18 cellular contexts compared by ENCODE assay signal in the genomic region with DNA sequence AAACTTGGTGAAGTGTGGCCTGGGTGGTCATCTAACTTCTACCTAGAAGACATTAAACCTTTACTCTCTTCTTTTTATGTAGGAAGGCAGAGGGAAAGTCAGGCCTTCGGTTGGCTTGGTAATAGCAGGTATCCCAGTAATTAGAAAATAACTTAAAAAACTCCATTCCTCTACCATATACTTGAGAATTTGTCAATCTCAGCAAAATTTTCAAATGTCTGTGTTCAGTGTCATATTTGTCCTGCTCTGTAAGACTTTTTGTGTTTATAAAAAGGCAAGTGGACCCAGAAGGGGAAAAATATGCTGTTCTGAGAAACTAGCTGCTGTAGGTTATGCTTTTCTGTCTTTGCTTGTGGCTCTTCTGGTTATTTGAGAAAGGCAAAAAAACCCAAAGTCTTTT. TPM values are rescaled to one million over a fixed set of nuclear protein-coding genes. Genes with fewer than 3 reads are reported as not detected.
DNase-seq lines count a peak whose midpoint lies in the region; ATAC-seq, FAIRE-seq and TF ChIP-seq lines count a peak whose summit lies in the region.
"Had no signal": no experiment of that assay in that cellular context is flagged by ENCODE, and none has a peak within 500 bp of the region (broad histone marks: within the 10 kb centered on the region; RNA-seq: fewer than 3 reads in every experiment).

No MANE protein-coding gene starts in this region.

- no peaks in the 10 kb centered on the region for H3K9me3 Mint-ChIP-seq in activated CD4-positive, alpha-beta memory T cell treated with anti-CD3 and anti-CD28 coated beads for 36 hours
- H3K9me3 Mint-ChIP-seq: activated T-helper 1 cell treated with anti-CD3 and anti-CD28 coated beads, Interleukin-12 subunit alpha, Interleukin-12 subunit beta, Interleukin-2, Interleukin-4 antibody, amounts not matched to agents 30 ng/mL and 10 ng/mL and 1 ng/mL, durations not matched to agents 14 hours and 24 hours and 36 hours had no signal

- no peak overlapping the region for H3K4me2 ChIP-seq in hepatocyte

- peaks cover 41% of the 10 kb centered on the region for H3K4me1 Mint-ChIP-seq in activated CD4-positive, alpha-beta memory T cell treated with anti-CD3 and anti-CD28 coated beads for 36 hours (ENCODE audit: low read depth)

- no peak overlapping the region for H3K4me3 Mint-ChIP-seq in activated CD4-positive, alpha-beta memory T cell treated with anti-CD3 and anti-CD28 coated beads for 36 hours
- H3K4me3 Mint-ChIP-seq: activated T-helper 1 cell treated with anti-CD3 and anti-CD28 coated beads, Interleukin-12 subunit alpha, Interleukin-12 subunit beta, Interleukin-2, Interleukin-4 antibody, amounts not matched to agents 30 ng/mL and 10 ng/mL and 1 ng/mL, durations not matched to agents 14 hours and 24 hours and 36 hours had no signal

- peaks cover 9% of the 10 kb centered on the region for H3K36me3 Mint-ChIP-seq in activated CD4-positive, alpha-beta memory T cell treated with anti-CD3 and anti-CD28 coated beads for 36 hours

- H3K9me2 ChIP-seq in hepatocyte (replicated peaks; ENCODE audit: insufficient read depth): no peaks in the 10 kb centered on the region

- TF ChIP-seq POLR2A in GM12892 (IDR thresholded peaks at IDR 0.05; ENCODE audit: low read depth, low read length): no peak

- CTCF ChIA-PET in activated CD4-positive, alpha-beta memory T cell treated with anti-CD3 and anti-CD28 coated beads for 36 hours (lab: Charles Lee): interaction anchor here (0.9 kb wide), 1 partner anchor 142 kb away, joined by 4 read pairs; a partner anchor contains a TSS

- H3K27ac ChIP-seq in right atrium auricular region (peak overlapping the region; percentile 46 to 48), hepatocyte (peak overlapping the region; percentile 31)
- H3K27ac ChIP-seq: BLaER1 treated with 17β-estradiol and CSF1 and Interleukin-3, amounts not matched to agents 10 nM and 100 nM; RWPE1; testis had no signal

- no peaks in the 10 kb centered on the region for H3K27me3 Mint-ChIP-seq in activated CD4-positive, alpha-beta memory T cell treated with anti-CD3 and anti-CD28 coated beads for 36 hours

- ATAC-seq in left cardiac atrium: no peak

- H3K36me3 ChIP-seq in right atrium auricular region (peaks cover 18% of the 10 kb centered on the region), hepatocyte (replicated peaks; ENCODE audit: insufficient read depth, low read depth) (no peaks in the 10 kb centered on the region)

- H4K20me1 ChIP-seq in hepatocyte (ENCODE audit: insufficient read depth, poor library complexity, severe bottlenecking): peaks cover 11% of the 10 kb centered on the region

- intact Hi-C loops in left cardiac atrium (cut with DNase I): no loop called here
- intact Hi-C loops in activated CD4-positive, alpha-beta memory T cell treated with anti-CD3 and anti-CD28 coated beads for 36 hours (cut with micrococcal nuclease): no loop called here

- POLR2A ChIA-PET in activated CD4-positive, alpha-beta memory T cell treated with anti-CD3 and anti-CD28 coated beads for 36 hours (lab: Charles Lee): no interaction called here

- H3K9me3 ChIP-seq in right atrium auricular region: no peaks in the 10 kb centered on the region
- no peaks in the 10 kb centered on the region for H3K9me3 ChIP-seq in hepatocyte (ENCODE audit: low read depth)
- H3K9me3 ChIP-seq: BLaER1 treated with 17β-estradiol and CSF1 and Interleukin-3, amounts not matched to agents 10 nM and 100 nM; testis had no signal

- H3K27ac Mint-ChIP-seq in activated CD4-positive, alpha-beta memory T cell treated with anti-CD3 and anti-CD28 coated beads for 36 hours: peak overlapping the region; percentile 70
- H3K27ac Mint-ChIP-seq: activated T-helper 1 cell treated with anti-CD3 and anti-CD28 coated beads, Interleukin-12 subunit alpha, Interleukin-12 subunit beta, Interleukin-2, Interleukin-4 antibody, amounts not matched to agents 30 ng/mL and 10 ng/mL and 1 ng/mL, durations not matched to agents 14 hours and 24 hours and 36 hours had no signal

- H3K27me3 ChIP-seq in right atrium auricular region: no peaks in the 10 kb centered on the region
- no peaks in the 10 kb centered on the region for H3K27me3 ChIP-seq in hepatocyte
- H3K27me3 ChIP-seq: BLaER1 treated with 17β-estradiol and CSF1 and Interleukin-3, amounts not matched to agents 10 nM and 100 nM; testis had no signal

- FAIRE-seq in GM12892 (lab: Jason Lieb, UNC): no peak
- FAIRE-seq: islet of Langerhans had no signal

- H3K4me1 ChIP-seq in right atrium auricular region (peaks cover 0 to 53% of the 10 kb centered on the region in 2 donors), hepatocyte (ENCODE audit: insufficient read depth) (peaks cover 11% of the 10 kb centered on the region)

- no peak overlapping the region for H2AFZ ChIP-seq in hepatocyte

- TF ChIP-seq CTCF in right atrium auricular region (IDR thresholded peaks at IDR 0.05): no peak
- no peak for TF ChIP-seq CTCF in hepatocyte (IDR thresholded peaks at IDR 0.05; ENCODE audit: poor library complexity)

- DNase-seq in right atrium auricular region (ENCODE audit: low spot score) (no peak), left cardiac atrium (no peak), hepatocyte (ENCODE audit: low spot score) (no peak), GM12892 (ENCODE audit: insufficient read length) (no peak), Ammon's horn (ENCODE audit: low spot score) (no peak)
- no peak for DNase-seq in activated CD4-positive, alpha-beta memory T cell treated with anti-CD3 and anti-CD28 coated beads for 36 hours
- no peak for DNase-seq in activated effector memory CD4-positive, alpha-beta T cell treated with Interleukin-2 at 50 U/mL for 16 hours
- DNase-seq: dermis blood vessel endothelial cell; HCEC 1CT; NCI-H1694 treated with DMSO at 0.1 percent for 48 hours; NCI-H345; NK-92 treated with Interleukin-12 subunit alpha and Interleukin-12 subunit beta, amount 100 ng/mL, for 24 hours; stimulated activated CD4-positive, alpha-beta T cell treated with anti-CD3 and anti-CD28 coated beads, Interleukin-2, amount 100 ng/mL, for 48 hours; testis had no signal

- WGBS in hepatocyte (ENCODE audit: low lambda C conversion rate, missing lambda C conversion rate): 100% methylated on average over 1 of the region's 1 CpG

- H3K4me3 ChIP-seq in right atrium auricular region: no peak overlapping the region
- no peak overlapping the region for H3K4me3 ChIP-seq in hepatocyte
- H3K4me3 ChIP-seq: BLaER1 treated with 17β-estradiol and CSF1 and Interleukin-3, amounts not matched to agents 10 nM and 100 nM; testis had no signal

- H3K79me2 ChIP-seq in hepatocyte: peaks cover 82% of the 10 kb centered on the region

RNA-seq across cellular contexts. Expression of a gene that starts 5.8 kb away (rescaled TPM):
- total RNA-seq in right atrium auricular region: 100 to 1,000 TPM in 1 of 2 donors, 10 to 100 TPM in 1; 98.7 to 101 TPM
- total RNA-seq in left cardiac atrium: 10 to 100 TPM; 65.3 to 92.0 TPM
- total RNA-seq in activated CD4-positive, alpha-beta memory T cell treated with anti-CD3 and anti-CD28 coated beads for 36 hours: 10 to 100 TPM; 69.1 to 76.0 TPM
- total RNA-seq in hepatocyte: 57.7 and 68.8 TPM in 2 replicates
- 108 TPM in 2 replicates for polyA plus RNA-seq in hepatocyte
- 25.8 TPM for polyA plus RNA-seq in GM12892 (2012; ENCODE audit: missing spikeins)

RNA-seq across cellular contexts. Expression of a gene that starts 7.5 kb away (rescaled TPM):
- total RNA-seq in right atrium auricular region (10 to 100 TPM; 18.7 to 36.3 TPM), left cardiac atrium (10 to 100 TPM; 16.8 to 17.2 TPM), hepatocyte (42.7 and 47.6 TPM in 2 replicates)
- 10 to 100 TPM; 50.5 to 55.0 TPM for total RNA-seq in activated CD4-positive, alpha-beta memory T cell treated with anti-CD3 and anti-CD28 coated beads for 36 hours
- polyA plus RNA-seq in hepatocyte: 47.5 and 49.5 TPM in 2 replicates
- polyA plus RNA-seq in GM12892 (2012; ENCODE audit: missing spikeins): 45.9 TPM

RNA-seq across cellular contexts. Expression of a gene that starts 56.3 kb away (rescaled TPM):
- total RNA-seq in right atrium auricular region (10 to 100 TPM; 47.6 to 50.5 TPM), left cardiac atrium (10 to 100 TPM; 44.6 to 48.3 TPM), hepatocyte (55.3 and 59.2 TPM in 2 replicates)
- 10 to 100 TPM; 74.6 to 75.0 TPM for total RNA-seq in activated CD4-positive, alpha-beta memory T cell treated with anti-CD3 and anti-CD28 coated beads for 36 hours
- 51.2 and 58.8 TPM in 2 replicates for polyA plus RNA-seq in hepatocyte
- 52.0 TPM for polyA plus RNA-seq in GM12892 (2012; ENCODE audit: missing spikeins)

RNA-seq across cellular contexts. Expression of a gene that starts 56.6 kb away (rescaled TPM):
- 10 to 100 TPM; 29.6 to 42.9 TPM for total RNA-seq in right atrium auricular region
- total RNA-seq in left cardiac atrium: 10 to 100 TPM; 34.1 to 42.9 TPM
- 10 to 100 TPM; 25.7 to 27.5 TPM for total RNA-seq in activated CD4-positive, alpha-beta memory T cell treated with anti-CD3 and anti-CD28 coated beads for 36 hours
- total RNA-seq in hepatocyte: 19.7 and 22.0 TPM in 2 replicates
- 29.3 and 33.3 TPM in 2 replicates for polyA plus RNA-seq in hepatocyte
- polyA plus RNA-seq in GM12892 (2012; ENCODE audit: missing spikeins): 3.3 TPM
